Comparison of ENCODE assay signal across 11 cellular contexts in the genomic region with DNA sequence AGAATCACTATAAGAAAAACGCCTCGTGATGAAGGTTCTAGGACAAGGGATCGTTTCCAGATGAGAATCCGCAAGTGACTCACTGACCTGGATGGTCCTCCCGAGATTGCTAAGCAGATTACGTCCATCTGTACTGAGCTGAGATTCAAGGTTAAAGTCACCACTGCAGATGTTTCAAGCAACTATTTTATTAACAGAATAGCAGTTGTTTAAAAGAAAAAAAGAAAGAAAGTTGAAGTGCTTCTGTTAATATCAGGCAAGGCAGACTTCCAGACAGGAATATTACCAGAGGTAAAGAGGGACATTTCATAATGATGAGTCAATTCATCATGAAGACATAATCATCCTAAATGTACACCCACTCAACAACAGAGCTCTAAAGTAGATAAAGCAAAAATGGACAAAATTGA. TPM values are rescaled to one million over a fixed set of nuclear protein-coding genes. Genes with fewer than 3 reads are reported as not detected.
DNase-seq lines count a peak whose midpoint lies in the region; ATAC-seq and TF ChIP-seq lines count a peak whose summit lies in the region.
"Had no signal": no experiment of that assay in that cellular context is flagged by ENCODE, and none has a peak within 500 bp of the region (broad histone marks: within the 10 kb centered on the region; RNA-seq: fewer than 3 reads in every experiment).

No MANE protein-coding gene starts in this region.

- ATAC-seq in T-helper 17 cell (no peak), HG02973 (IDR thresholded peaks at IDR 0.05; ENCODE audit: unreplicated experiment) (no peak)
- ATAC-seq: GM23338 had no signal

- H3K36me3 ChIP-seq in skeletal muscle satellite cell (ENCODE audit: insufficient read depth, low read length): peaks cover 41% of the 10 kb centered on the region
- H3K36me3 ChIP-seq in tibial artery: no peaks in the 10 kb centered on the region

- no peaks in the 10 kb centered on the region for H3K27me3 Mint-ChIP-seq in H9 (ENCODE audit: low read depth)
- H3K27me3 Mint-ChIP-seq in T-helper 17 cell: no peaks in the 10 kb centered on the region

- DNase-seq in H9 (no peak), T-helper 17 cell (no peak), fibroblast of villous mesenchyme (ENCODE audit: low read depth) (peak; percentile 89), NCI-H2081 treated with DMSO at 0.1 percent for 48 hours (lab: John Stamatoyannopoulos, UW) (no peak), tibial artery (no peak)
- DNase-seq: activated CD4-positive, alpha-beta T cell treated with anti-CD3 and anti-CD28 coated beads for 48 hours; naive B cell; NCI-H774 had no signal

- no peak overlapping the region for H3K27ac ChIP-seq in H9 (ENCODE audit: insufficient read length, low read depth, low read length)
- peak overlapping the region in 1 of 2 donors; percentile 0 for H3K27ac ChIP-seq in tibial artery

- H3K14ac ChIP-seq in H9 (ENCODE audit: insufficient read depth, low read length): no peak overlapping the region

- H4K91ac ChIP-seq in H9 (ENCODE audit: insufficient read length, low read depth, low read length): no peak overlapping the region

- H3K56ac ChIP-seq in H9 (ENCODE audit: insufficient read length, low read depth, low read length): no peak overlapping the region

- no peak overlapping the region for H4K5ac ChIP-seq in H9 (ENCODE audit: insufficient read length, low read depth, low read length)

- H3K18ac ChIP-seq in H9 (ENCODE audit: insufficient read length, low read depth, low read length): no peak overlapping the region

- no peak overlapping the region for H2BK12ac ChIP-seq in H9 (ENCODE audit: insufficient read length, low read depth, low read length)

- peaks cover 44% of the 10 kb centered on the region; the same call in 1 of the 2 replicates for H3K79me2 ChIP-seq in H9 (ENCODE audit: insufficient read depth, low read length)

- no peak overlapping the region for H3K23ac ChIP-seq in H9 (ENCODE audit: insufficient read length, low read depth, low read length)

- no peak overlapping the region for H3T11ph ChIP-seq in H9 (ENCODE audit: low read length)

- no peak overlapping the region for H2AK5ac ChIP-seq in H9 (ENCODE audit: insufficient read length, low read length)

- no peaks in the 10 kb centered on the region for H3K23me2 ChIP-seq in H9 (ENCODE audit: insufficient read length, low read depth, low read length, poor library complexity, severe bottlenecking)

- H2BK15ac ChIP-seq in H9 (ENCODE audit: low read depth, low read length): no peak overlapping the region

- H3K79me1 ChIP-seq in H9 (ENCODE audit: insufficient read depth, low read depth, low read length, poor library complexity, severe bottlenecking): peaks cover 3% of the 10 kb centered on the region

- H3K9me3 Mint-ChIP-seq in H9: no peaks in the 10 kb centered on the region
- H3K9me3 Mint-ChIP-seq: GM23338, naive B cell had no signal

- TF ChIP-seq CTCF in H9 (conservative IDR thresholded peaks at IDR 0.05) (no peak), fibroblast of villous mesenchyme (IDR thresholded peaks at IDR 0.05; ENCODE audit: insufficient read depth, low read depth, low read length) (no peak), tibial artery (IDR thresholded peaks at IDR 0.05) (no peak)

- H4K8ac ChIP-seq in H9 (replicated peaks; ENCODE audit: insufficient read length, low read depth, low read length): no peak overlapping the region

- peaks cover 4% of the 10 kb centered on the region; the same call in 1 of the 2 replicates for H3K4me1 ChIP-seq in H9 (ENCODE audit: insufficient read depth, low read length)
- H3K4me1 ChIP-seq in skeletal muscle satellite cell (ENCODE audit: control insufficient read depth, insufficient read depth, low read length): peaks cover 85% of the 10 kb centered on the region
- H3K4me1 ChIP-seq in tibial artery: peaks cover 0 to 63% (median 24%) of the 10 kb centered on the region in 4 donors

- H3K4me3 ChIP-seq in fibroblast of villous mesenchyme (ENCODE audit: low read depth, low read length): no peak overlapping the region
- peak overlapping the region; percentile 60 for H3K4me3 ChIP-seq in skeletal muscle satellite cell (ENCODE audit: low read length)
- H3K4me3 ChIP-seq in tibial artery: no peak overlapping the region
- H3K4me3 ChIP-seq: GM23338 had no signal

- no CpG with 5 or more reads among the region's 6 CpGs for WGBS in H9 (ENCODE audit: extremely low coverage, insufficient read length, low lambda C conversion rate)

- H3K27me3 ChIP-seq in H9 (ENCODE audit: insufficient read depth, low read length): no peaks in the 10 kb centered on the region; the same call in 1 of the 2 replicates
- H3K27me3 ChIP-seq in skeletal muscle satellite cell (ENCODE audit: control insufficient read depth, insufficient read depth, low read length): no peaks in the 10 kb centered on the region
- no peaks in the 10 kb centered on the region for H3K27me3 ChIP-seq in tibial artery

- no peak overlapping the region for H2BK5ac ChIP-seq in H9 (ENCODE audit: insufficient read length, low read length)

- peaks cover 0 to 5% (median 0%) of the 10 kb centered on the region in 3 experiments; a peak in 3 of 7 replicates for H3K36me3 Mint-ChIP-seq in H9 (ENCODE audit: insufficient read depth in 1 of 3, low read depth in 3 of 3)
- H3K36me3 Mint-ChIP-seq in T-helper 17 cell (ENCODE audit: low read depth): peaks cover 6% of the 10 kb centered on the region

- H3K4me3 Mint-ChIP-seq in H9 (no peak overlapping the region), T-helper 17 cell (peak overlapping the region; percentile 72)
- H3K4me3 Mint-ChIP-seq: GM23338, naive B cell had no signal

- no peak overlapping the region for H2BK120ac ChIP-seq in H9 (ENCODE audit: low read depth, low read length, poor library complexity, severe bottlenecking)

- H3K9ac ChIP-seq in H9 (ENCODE audit: extremely low read depth, insufficient read length, low read length) (no peak overlapping the region), skeletal muscle satellite cell (ENCODE audit: low read depth, low read length) (peak overlapping the region; percentile 70)

- no peaks in the 10 kb centered on the region for H3K9me3 ChIP-seq in H9 (ENCODE audit: control insufficient read depth, low read depth, low read length)
- no peaks in the 10 kb centered on the region for H3K9me3 ChIP-seq in T-helper 17 cell (ENCODE audit: control insufficient read depth, low read length, poor library complexity, severe bottlenecking)
- H3K9me3 ChIP-seq in skeletal muscle satellite cell (replicated peaks; ENCODE audit: low read length): no peaks in the 10 kb centered on the region
- H3K9me3 ChIP-seq in tibial artery: no peaks in the 10 kb centered on the region

- H3K4me1 Mint-ChIP-seq in H9: peaks cover 31 to 45% of the 10 kb centered on the region in 2 experiments
- peaks cover 72% of the 10 kb centered on the region for H3K4me1 Mint-ChIP-seq in T-helper 17 cell

- H3K27ac Mint-ChIP-seq in H9 (peak overlapping the region in 2 of 3 experiments; percentile 15 to 18; a peak in 2 of 7 replicates), T-helper 17 cell (no peak overlapping the region)
- H3K27ac Mint-ChIP-seq: GM23338 had no signal

- H3K4me2 ChIP-seq in H9 (ENCODE audit: insufficient read depth, insufficient read length, low read length) (no peak overlapping the region), skeletal muscle satellite cell (ENCODE audit: low read length) (peak overlapping the region; percentile 73)
- H3K4me2 ChIP-seq: GM23338 had no signal

- H2BK20ac ChIP-seq in H9 (ENCODE audit: low read depth, low read length, poor library complexity, severe bottlenecking): no peak overlapping the region

- no peaks in the 10 kb centered on the region for H4K20me1 ChIP-seq in H9 (ENCODE audit: control insufficient read depth, insufficient read depth, insufficient read length)

- intact Hi-C loops in tibial artery (cut with DNase I; ENCODE audit: low total_unique reads): no loop called here

- H2AFZ ChIP-seq in H9 (ENCODE audit: low read length): no peak overlapping the region
- H2AFZ ChIP-seq: GM23338 had no signal

- no peak overlapping the region for H3K4ac ChIP-seq in H9 (ENCODE audit: low read depth, low read length)

RNA-seq across cellular contexts. Expression of gene PXN, which starts 17.9 kb away (rescaled TPM):
- 88.9 and 92.8 TPM in 2 replicates for total RNA-seq in H9 (2021)
- total RNA-seq in T-helper 17 cell: 100 to 1,000 TPM; 155 to 190 TPM
- total RNA-seq in fibroblast of villous mesenchyme: 63.0 and 67.3 TPM in 2 replicates
- 116 and 118 TPM in 2 replicates for total RNA-seq in skeletal muscle satellite cell (2012; rRNA removed)

RNA-seq across cellular contexts. Expression of gene RNU4-2, which starts 44.1 kb away (rescaled TPM):
- total RNA-seq in H9 (2021): 2,441 and 2,702 TPM in 2 replicates
- total RNA-seq in T-helper 17 cell: over 10,000 TPM; 12,026 to 15,039 TPM
- total RNA-seq in fibroblast of villous mesenchyme: under 0.01 TPM in 2 replicates
- under 0.01 TPM in 2 replicates for total RNA-seq in skeletal muscle satellite cell (2012; rRNA removed)
- total RNA-seq: GM23338 had no signal

RNA-seq across cellular contexts. Expression of gene RNU4-1, which starts 45.4 kb away (rescaled TPM):
- total RNA-seq in H9 (2021) (3,262 and 3,277 TPM in 2 replicates), T-helper 17 cell (1,000 to 10,000 TPM; 2,168 to 2,286 TPM), fibroblast of villous mesenchyme (under 0.01 TPM in 2 replicates)
- total RNA-seq in skeletal muscle satellite cell (2012; rRNA removed): under 0.01 TPM in 2 replicates
- total RNA-seq: GM23338 had no signal

RNA-seq across cellular contexts. Expression of gene RPLP0, which starts 46.7 kb away (rescaled TPM):
- 2,950 and 3,019 TPM in 2 replicates for total RNA-seq in H9 (2021)
- total RNA-seq in T-helper 17 cell: 1,000 to 10,000 TPM; 2,187 to 2,381 TPM
- 1,973 and 2,129 TPM in 2 replicates for total RNA-seq in fibroblast of villous mesenchyme
- 2,666 and 4,433 TPM in 2 replicates for total RNA-seq in skeletal muscle satellite cell (2012; rRNA removed)

RNA-seq across cellular contexts. Expression of gene GCN1, which starts 53.1 kb away (rescaled TPM):
- total RNA-seq in H9 (2021) (125 and 137 TPM in 2 replicates), T-helper 17 cell (100 to 1,000 TPM; 150 to 163 TPM), fibroblast of villous mesenchyme (147 and 210 TPM in 2 replicates)
- 117 and 149 TPM in 2 replicates for total RNA-seq in skeletal muscle satellite cell (2012; rRNA removed)

Comparison
In these comparisons a context has a peak if more than half of its experiments do, and no peak if none do; other contexts are left out.
1. RNA of gene RNU4-2, which starts 44.1 kb away (total RNA-seq): 12,026 to 15,039 TPM in T-helper 17 cell and 2,441 to 2,702 TPM in H9; under 0.01 TPM in fibroblast of villous mesenchyme; every median in the first group is over 1,000 times any median in the second.
2. RNA of gene RNU4-1, which starts 45.4 kb away (total RNA-seq): 3,262 to 3,277 TPM in H9 and 2,168 to 2,286 TPM in T-helper 17 cell; under 0.01 TPM in fibroblast of villous mesenchyme; every median in the first group is over 1,000 times any median in the second.